8 cellular contexts compared by ENCODE assay signal in genomic region chr12:106357549-106358409, GRCh38. TPM values are rescaled to one million over a fixed set of nuclear protein-coding genes. Genes with fewer than 3 reads are reported as not detected.
DNase-seq lines count a peak whose midpoint lies in the region; ATAC-seq and TF ChIP-seq lines count a peak whose summit lies in the region.

Gene POLR3B (plus strand): TSS chr12:106357748. CDS start chr12:106357880, 132 bp downstream.

- H3K9me3 ChIP-seq in esophagus muscularis mucosa: no peaks in the 10 kb centered on the region

- peak; percentile 88 to 94 (median 91) for TF ChIP-seq CTCF in esophagus muscularis mucosa (IDR thresholded peaks at IDR 0.05)

- H3K4me1 ChIP-seq in esophagus muscularis mucosa: peaks cover 13 to 30% (median 23%) of the 10 kb centered on the region in 4 donors

- H3K36me3 ChIP-seq in esophagus muscularis mucosa: no peaks in the 10 kb centered on the region

- no peak for TF ChIP-seq EP300 in esophagus muscularis mucosa (IDR thresholded peaks at IDR 0.05)

- H3K4me3 ChIP-seq in esophagus muscularis mucosa: peak within 1 kb of the TSS; percentile 72 to 88 (median 78)

- WGBS in esophagus muscularis mucosa: 0% methylated on average over 21 of the region's 63 CpGs

- TF ChIP-seq POLR2A in esophagus muscularis mucosa (IDR thresholded peaks at IDR 0.05; ENCODE audit: low read depth): peak; percentile 73

- peaks cover 19% of the 10 kb centered on the region for H3K4me1 Mint-ChIP-seq in activated T-cell treated with anti-CD3 and anti-CD28 coated beads, Interleukin-2, amount 50 U/mL, for 72 hours (ENCODE audit: low read depth)

- DNase-seq in DMS79 treated with DMSO at 0.1 percent for 48 hours (lab: John Stamatoyannopoulos, UW) (peak; percentile 96), KG1 (lab: John Stamatoyannopoulos, UW) (peak; percentile 97), esophagus muscularis mucosa (ENCODE audit: extremely low spot score) (peak; percentile 99), myocyte (ENCODE audit: low read depth) (peak; percentile 96)
- DNase-seq in activated T-cell treated with anti-CD3 and anti-CD28 coated beads, Interleukin-2, amount 50 U/mL, for 72 hours: peak; percentile 95 to 97
- peak; percentile 90 to 94 for DNase-seq in stimulated activated CD8-positive, alpha-beta memory T cell treated with anti-CD3 and anti-CD28 coated beads, Interleukin-7, amount 100 ng/mL, for 48 hours (ENCODE audit: extremely low read depth in 1 of 2, low read depth in 1 of 2)

- intact Hi-C loops in esophagus muscularis mucosa (cut with DNase I): loop anchor here (5.0 kb wide), 3 partner anchors 55 to 415 kb away; partner anchors contain the start of genes RIC8B and TCP11L2

- H3K27me3 Mint-ChIP-seq in activated T-cell treated with anti-CD3 and anti-CD28 coated beads, Interleukin-2, amount 50 U/mL, for 72 hours (ENCODE audit: low read depth): no peaks in the 10 kb centered on the region

- peak within 1 kb of the TSS; percentile 85 for H3K27ac Mint-ChIP-seq in activated T-cell treated with anti-CD3 and anti-CD28 coated beads, Interleukin-2, amount 50 U/mL, for 72 hours

- H3K9me3 Mint-ChIP-seq in activated T-cell treated with anti-CD3 and anti-CD28 coated beads, Interleukin-2, amount 50 U/mL, for 72 hours: no peaks in the 10 kb centered on the region

- H3K36me3 Mint-ChIP-seq in activated T-cell treated with anti-CD3 and anti-CD28 coated beads, Interleukin-2, amount 50 U/mL, for 72 hours (ENCODE audit: insufficient read depth in 2 of 2): no peaks in the 10 kb centered on the region

- peak within 1 kb of the TSS; percentile 85 to 92 for H3K4me3 Mint-ChIP-seq in activated T-cell treated with anti-CD3 and anti-CD28 coated beads, Interleukin-2, amount 50 U/mL, for 72 hours

- no peaks in the 10 kb centered on the region for H3K27me3 ChIP-seq in esophagus muscularis mucosa

- H3K27ac ChIP-seq in esophagus muscularis mucosa (replicated peaks in 1 of 4): peak within 1 kb of the TSS; percentile 89 to 96 (median 93)

- ATAC-seq in GM21723 (IDR thresholded peaks at IDR 0.05; ENCODE audit: unreplicated experiment): peak; percentile 89
- ATAC-seq in activated T-cell treated with anti-CD3 and anti-CD28 coated beads, Interleukin-2, amount 50 U/mL, for 72 hours (replicated peaks in 1 of 2): peak; percentile 96

TF ChIP-seq in PFSK-1, 5 proteins besides CTCF, POLR2A, EP300 and RAD21:
- TF ChIP-seq REST (IDR thresholded peaks at IDR 0.05; ENCODE audit: insufficient read depth in 1 of 2, low read depth in 2 of 2, low read length in 2 of 2) (peak in 1 of 2 experiments; percentile 36; a peak in 1 of 4 replicates), SIN3A (IDR thresholded peaks at IDR 0.05; ENCODE audit: borderline replicate concordance, insufficient read depth, low read length) (peak; percentile 17), TAF1 (IDR thresholded peaks at IDR 0.05; ENCODE audit: borderline replicate concordance, insufficient read depth, low read length) (peak; percentile 83), FOXP2 (optimal IDR thresholded peaks at IDR 0.05; ENCODE audit: borderline replicate concordance, extremely low read depth, extremely low read length, insufficient read depth) (peak; percentile 78), POLR2AphosphoS5 (IDR thresholded peaks at IDR 0.05; ENCODE audit: low read depth, low read length) (peak; percentile 93)

RNA-seq across cellular contexts. Expression of gene POLR3B, which starts in this region (rescaled TPM):
- polyA plus RNA-seq in PFSK-1 (2012; ENCODE audit: insufficient read length, low read depth): 8.8 TPM
- 1 to 10 TPM; 5.9 to 9.6 TPM for total RNA-seq in activated T-cell treated with anti-CD3 and anti-CD28 coated beads, Interleukin-2, amount 50 U/mL, for 72 hours
- total RNA-seq in esophagus muscularis mucosa: 1 to 10 TPM; 4.2 to 6.1 (median 5.3) TPM
- total RNA-seq in myocyte: 11.4 and 13.8 TPM in 2 replicates
- 5.0 TPM for polyA plus RNA-seq in myocyte (2012)

Comparison
In these comparisons a context has a peak if more than half of its experiments do, and no peak if none do; other contexts are left out.
1. Peak in every context shown above with its lines: DNase-seq, ATAC-seq, H3K4me3 ChIP-seq and H3K27ac ChIP-seq.